Comparison of ENCODE assay signal across 18 cellular contexts in the genomic region with DNA sequence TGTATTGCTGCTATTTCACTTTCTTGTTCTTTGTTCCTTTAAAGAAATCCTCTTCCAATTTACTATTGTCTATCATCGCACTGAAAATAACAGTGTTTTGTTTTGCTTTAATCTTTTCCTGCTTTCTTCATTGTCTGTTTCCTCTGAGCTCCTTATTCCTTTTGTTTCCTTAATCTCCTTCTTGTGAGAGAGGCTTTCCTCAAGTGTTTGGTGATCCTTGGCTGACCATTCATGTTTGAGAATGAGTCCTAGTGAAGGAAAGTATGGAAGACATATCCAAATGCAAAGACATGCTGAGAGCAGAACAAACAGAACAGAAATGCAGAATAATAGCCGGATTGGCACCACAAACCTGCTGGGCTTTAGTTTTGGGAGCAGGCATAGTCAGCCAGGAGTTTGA. TPM values are rescaled to one million over a fixed set of nuclear protein-coding genes. Genes with fewer than 3 reads are reported as not detected.
"Had no signal": no experiment of that assay in that cellular context is flagged by ENCODE, and none has a peak within 500 bp of the region (broad histone marks: within the 10 kb centered on the region; RNA-seq: fewer than 3 reads in every experiment).

No MANE protein-coding gene starts in this region.

- H3K4me1 ChIP-seq: foreskin keratinocyte, tibial nerve had no signal

- H3K27me3 Mint-ChIP-seq: activated naive CD4-positive, alpha-beta T cell treated with anti-CD3 and anti-CD28 coated beads, Interleukin-2, amount 10 ng/mL, durations not matched to agents 7 days and 5 days had no signal

- H3K36me3 Mint-ChIP-seq: activated CD8-positive, alpha-beta memory T cell treated with anti-CD3 and anti-CD28 coated beads, Interleukin-2, amount 10 ng/mL, durations not matched to agents 7 days and 5 days; activated naive CD4-positive, alpha-beta T cell treated with anti-CD3 and anti-CD28 coated beads, Interleukin-2, amount 10 ng/mL, durations not matched to agents 7 days and 5 days; natural killer cell treated with Interleukin-12 subunit alpha and Interleukin-12 subunit beta and Interleukin-15 and Interleukin-18, amount 100 ng/mL, for 72 hours; stimulated activated effector memory CD8-positive, alpha-beta T cell treated with anti-CD3 and anti-CD28 coated beads, Interleukin-12 subunit alpha, Interleukin-12 subunit beta, amount 100 ng/mL, for 72 hours had no signal

- H3K27ac ChIP-seq: coronary artery, foreskin keratinocyte, tibial nerve had no signal

- DNase-seq: activated CD4-positive, alpha-beta T cell treated with anti-CD3 and anti-CD28 coated beads, Interleukin-2, amount 10 ng/mL, durations not matched to agents 7 days and 5 days; activated CD4-positive, CD25-positive, alpha-beta regulatory T cell treated with anti-CD3 and anti-CD28 coated beads, Interleukin-2, amount 50 U/mL, for 72 hours; activated CD8-positive, alpha-beta memory T cell treated with anti-CD3 and anti-CD28 coated beads, Interleukin-2, amount 10 ng/mL, durations not matched to agents 7 days and 5 days; activated CD8-positive, alpha-beta T cell treated with anti-CD3 and anti-CD28 coated beads for 36 hours; activated effector memory CD4-positive, alpha-beta T cell treated with anti-CD3 and anti-CD28 coated beads, Interleukin-2, amount 50 U/mL, for 16 hours; activated naive CD4-positive, alpha-beta T cell treated with anti-CD3 and anti-CD28 coated beads, Interleukin-2, amount 10 ng/mL, durations not matched to agents 7 days and 5 days; activated T-cell treated with anti-CD3 and anti-CD28 coated beads for 4 hours; amygdala; erythroblast; foreskin keratinocyte; small intestine; stimulated activated CD4-positive, alpha-beta T cell treated with anti-CD3 and anti-CD28 coated beads, Interleukin-2, amount 100 ng/mL, for 24 hours; stimulated activated naive CD8-positive, alpha-beta T cell treated with anti-CD3 and anti-CD28 coated beads, Interleukin-15, amount 100 ng/mL, for 72 hours had no signal

- H3K9me3 Mint-ChIP-seq: natural killer cell treated with Interleukin-12 subunit alpha and Interleukin-12 subunit beta and Interleukin-15 and Interleukin-18, amount 100 ng/mL, for 72 hours had no signal

- H3K4me3 Mint-ChIP-seq: activated CD4-positive, alpha-beta T cell treated with anti-CD3 and anti-CD28 coated beads, Interleukin-2, amount 10 ng/mL, durations not matched to agents 7 days and 5 days; activated CD8-positive, alpha-beta memory T cell treated with anti-CD3 and anti-CD28 coated beads, Interleukin-2, amount 10 ng/mL, durations not matched to agents 7 days and 5 days; activated CD8-positive, alpha-beta T cell treated with anti-CD3 and anti-CD28 coated beads for 36 hours; activated naive CD4-positive, alpha-beta T cell treated with anti-CD3 and anti-CD28 coated beads, Interleukin-2, amount 10 ng/mL, durations not matched to agents 7 days and 5 days; natural killer cell treated with Interleukin-12 subunit alpha and Interleukin-12 subunit beta and Interleukin-15 and Interleukin-18, amount 100 ng/mL, for 72 hours; stimulated activated effector memory CD8-positive, alpha-beta T cell treated with anti-CD3 and anti-CD28 coated beads, Interleukin-12 subunit alpha, Interleukin-12 subunit beta, amount 100 ng/mL, for 72 hours; stimulated activated naive CD8-positive, alpha-beta T cell treated with anti-CD3 and anti-CD28 coated beads, Interleukin-15, amount 100 ng/mL, for 72 hours had no signal

- H3K36me3 ChIP-seq: tibial nerve had no signal

- H3K4me3 ChIP-seq: coronary artery, tibial nerve had no signal

- H3K27me3 ChIP-seq: tibial nerve had no signal

- H3K27ac Mint-ChIP-seq: activated CD4-positive, alpha-beta T cell treated with anti-CD3 and anti-CD28 coated beads, Interleukin-2, amount 10 ng/mL, durations not matched to agents 7 days and 5 days; activated CD8-positive, alpha-beta memory T cell treated with anti-CD3 and anti-CD28 coated beads, Interleukin-2, amount 10 ng/mL, durations not matched to agents 7 days and 5 days; activated CD8-positive, alpha-beta T cell treated with anti-CD3 and anti-CD28 coated beads for 36 hours; activated naive CD4-positive, alpha-beta T cell treated with anti-CD3 and anti-CD28 coated beads, Interleukin-2, amount 10 ng/mL, durations not matched to agents 7 days and 5 days; natural killer cell treated with Interleukin-12 subunit alpha and Interleukin-12 subunit beta and Interleukin-15 and Interleukin-18, amount 100 ng/mL, for 72 hours; stimulated activated effector memory CD8-positive, alpha-beta T cell treated with anti-CD3 and anti-CD28 coated beads, Interleukin-12 subunit alpha, Interleukin-12 subunit beta, amount 100 ng/mL, for 72 hours; stimulated activated naive CD8-positive, alpha-beta T cell treated with anti-CD3 and anti-CD28 coated beads, Interleukin-15, amount 100 ng/mL, for 72 hours had no signal

- H3K4me1 Mint-ChIP-seq: activated CD4-positive, alpha-beta T cell treated with anti-CD3 and anti-CD28 coated beads, Interleukin-2, amount 10 ng/mL, durations not matched to agents 7 days and 5 days; activated naive CD4-positive, alpha-beta T cell treated with anti-CD3 and anti-CD28 coated beads, Interleukin-2, amount 10 ng/mL, durations not matched to agents 7 days and 5 days; stimulated activated effector memory CD8-positive, alpha-beta T cell treated with anti-CD3 and anti-CD28 coated beads, Interleukin-12 subunit alpha, Interleukin-12 subunit beta, amount 100 ng/mL, for 72 hours had no signal

- ATAC-seq: activated CD8-positive, alpha-beta memory T cell treated with anti-CD3 and anti-CD28 coated beads, Interleukin-2, amount 10 ng/mL, durations not matched to agents 7 days and 5 days; activated CD8-positive, alpha-beta T cell treated with anti-CD3 and anti-CD28 coated beads for 36 hours; foreskin keratinocyte; natural killer cell treated with Interleukin-12 subunit alpha and Interleukin-12 subunit beta and Interleukin-15 and Interleukin-18, amount 100 ng/mL, for 72 hours; sciatic nerve; stimulated activated effector memory CD8-positive, alpha-beta T cell treated with anti-CD3 and anti-CD28 coated beads, Interleukin-12 subunit alpha, Interleukin-12 subunit beta, amount 100 ng/mL, for 72 hours; stimulated activated naive CD8-positive, alpha-beta T cell treated with anti-CD3 and anti-CD28 coated beads, Interleukin-15, amount 100 ng/mL, for 72 hours had no signal

RNA-seq across cellular contexts. Expression of a gene that starts 42.0 kb away (rescaled TPM):
- total RNA-seq: activated CD4-positive, alpha-beta T cell treated with anti-CD3 and anti-CD28 coated beads, Interleukin-2, amount 10 ng/mL, durations not matched to agents 7 days and 5 days; activated CD8-positive, alpha-beta memory T cell treated with anti-CD3 and anti-CD28 coated beads, Interleukin-2, amount 10 ng/mL, durations not matched to agents 7 days and 5 days; activated CD8-positive, alpha-beta T cell treated with anti-CD3 and anti-CD28 coated beads for 36 hours; natural killer cell treated with Interleukin-12 subunit alpha and Interleukin-12 subunit beta and Interleukin-15 and Interleukin-18, amount 100 ng/mL, for 72 hours had no signal
